Comparison of ENCODE assay signal across 8 cellular contexts in genomic region chr2:237695201-237695780, GRCh38.
DNase-seq lines count a peak whose midpoint lies in the region; ATAC-seq and TF ChIP-seq lines count a peak whose summit lies in the region.

No MANE protein-coding gene starts in this region.

- CTCF ChIA-PET in CD8-positive, alpha-beta T cell (lab: Charles Lee): interaction anchor here (0.6 to 25.3 kb wide), 4 partner anchors 12 to 50 kb away, joined by 3 to 328 read pairs (median 16); no protein-coding TSS in a partner anchor

- no peaks in the 10 kb centered on the region for H3K9me3 Mint-ChIP-seq in CD8-positive, alpha-beta T cell
- H3K9me3 Mint-ChIP-seq in T-helper 2 cell treated with Interferon-gamma antibody and Interleukin-4, amounts not matched to agents 5 μg/mL and 100 μg/mL, for 36 hours: no peaks in the 10 kb centered on the region
- H3K9me3 Mint-ChIP-seq in stimulated activated effector memory CD8-positive, alpha-beta T cell treated with anti-CD3 and anti-CD28 coated beads, Interleukin-12 subunit alpha, Interleukin-12 subunit beta, amount 100 ng/mL, for 72 hours: no peaks in the 10 kb centered on the region

- DNase-seq in CD8-positive, alpha-beta T cell: peak in 2 of 7 experiments; percentile 23 to 47
- DNase-seq in T-helper 2 cell treated with Interferon-gamma antibody and Interleukin-4, amounts not matched to agents 5 μg/mL and 100 μg/mL, for 36 hours (ENCODE audit: low spot score): no peak
- DNase-seq in fibroblast of the conjunctiva (ENCODE audit: low read depth): peak; percentile 85
- DNase-seq in stimulated activated effector memory CD8-positive, alpha-beta T cell treated with anti-CD3 and anti-CD28 coated beads, Interleukin-12 subunit alpha, Interleukin-12 subunit beta, amount 100 ng/mL, for 72 hours (ENCODE audit: low spot score in 2 of 2): no peak
- DNase-seq in HuH-7.5 (ENCODE audit: low spot score): no peak
- no peak for DNase-seq in cerebellum (ENCODE audit: low spot score)

- intact Hi-C loops in CD8-positive, alpha-beta T cell (cut with DNase I, micrococcal nuclease): loop anchor here in 1 of 2 experiments (1.0 to 10.0 kb wide), 4 partner anchors 8 to 610 kb away; partner anchors contain the start of genes COPS8 and ILKAP

- H3K36me3 Mint-ChIP-seq in CD8-positive, alpha-beta T cell: peaks cover 11% of the 10 kb centered on the region
- H3K36me3 Mint-ChIP-seq in T-helper 2 cell treated with Interferon-gamma antibody and Interleukin-4, amounts not matched to agents 5 μg/mL and 100 μg/mL, for 36 hours (ENCODE audit: low read depth): peaks cover 27% of the 10 kb centered on the region
- peaks cover 58% of the 10 kb centered on the region for H3K36me3 Mint-ChIP-seq in stimulated activated effector memory CD8-positive, alpha-beta T cell treated with anti-CD3 and anti-CD28 coated beads, Interleukin-12 subunit alpha, Interleukin-12 subunit beta, amount 100 ng/mL, for 72 hours

- peak overlapping the region; percentile 81 for H3K27ac ChIP-seq in CD8-positive, alpha-beta T cell (ENCODE audit: low read depth, low read length)

- no peaks in the 10 kb centered on the region for H3K27me3 Mint-ChIP-seq in CD8-positive, alpha-beta T cell (ENCODE audit: low read depth)
- no peaks in the 10 kb centered on the region for H3K27me3 Mint-ChIP-seq in T-helper 2 cell treated with Interferon-gamma antibody and Interleukin-4, amounts not matched to agents 5 μg/mL and 100 μg/mL, for 36 hours (ENCODE audit: low read depth)

- POLR2A ChIA-PET in CD8-positive, alpha-beta T cell (lab: Charles Lee): interaction anchor here (11.6 kb wide), 1 partner anchor 20 kb away, joined by 119 read pairs; no protein-coding TSS in a partner anchor

- no peaks in the 10 kb centered on the region for H3K9me3 ChIP-seq in CD8-positive, alpha-beta T cell (ENCODE audit: low read length)

- peaks cover 76% of the 10 kb centered on the region for H3K4me1 ChIP-seq in CD8-positive, alpha-beta T cell (ENCODE audit: insufficient read depth, low read length)

- H3K4me1 Mint-ChIP-seq in CD8-positive, alpha-beta T cell (ENCODE audit: low read depth): peaks cover 77% of the 10 kb centered on the region
- peaks cover 61% of the 10 kb centered on the region for H3K4me1 Mint-ChIP-seq in T-helper 2 cell treated with Interferon-gamma antibody and Interleukin-4, amounts not matched to agents 5 μg/mL and 100 μg/mL, for 36 hours (ENCODE audit: low read depth)
- H3K4me1 Mint-ChIP-seq in stimulated activated effector memory CD8-positive, alpha-beta T cell treated with anti-CD3 and anti-CD28 coated beads, Interleukin-12 subunit alpha, Interleukin-12 subunit beta, amount 100 ng/mL, for 72 hours: peaks cover 72% of the 10 kb centered on the region

- peak; percentile 9 for ATAC-seq in CD8-positive, alpha-beta T cell
- ATAC-seq in HG03432 (IDR thresholded peaks at IDR 0.05; ENCODE audit: unreplicated experiment) (peak; percentile 16), GM19463 (IDR thresholded peaks at IDR 0.05; ENCODE audit: unreplicated experiment) (no peak)
- no peak for ATAC-seq in stimulated activated effector memory CD8-positive, alpha-beta T cell treated with anti-CD3 and anti-CD28 coated beads, Interleukin-12 subunit alpha, Interleukin-12 subunit beta, amount 100 ng/mL, for 72 hours

- peak overlapping the region; percentile 89 for H3K27ac Mint-ChIP-seq in CD8-positive, alpha-beta T cell
- H3K27ac Mint-ChIP-seq in T-helper 2 cell treated with Interferon-gamma antibody and Interleukin-4, amounts not matched to agents 5 μg/mL and 100 μg/mL, for 36 hours: peak overlapping the region; percentile 95
- H3K27ac Mint-ChIP-seq in stimulated activated effector memory CD8-positive, alpha-beta T cell treated with anti-CD3 and anti-CD28 coated beads, Interleukin-12 subunit alpha, Interleukin-12 subunit beta, amount 100 ng/mL, for 72 hours: peak overlapping the region; percentile 95

- no peaks in the 10 kb centered on the region for H3K27me3 ChIP-seq in CD8-positive, alpha-beta T cell (ENCODE audit: insufficient read depth, low read length)

- H3K4me3 Mint-ChIP-seq in CD8-positive, alpha-beta T cell: peak overlapping the region; percentile 81
- H3K4me3 Mint-ChIP-seq in T-helper 2 cell treated with Interferon-gamma antibody and Interleukin-4, amounts not matched to agents 5 μg/mL and 100 μg/mL, for 36 hours: peak overlapping the region; percentile 98
- peak overlapping the region; percentile 95 for H3K4me3 Mint-ChIP-seq in stimulated activated effector memory CD8-positive, alpha-beta T cell treated with anti-CD3 and anti-CD28 coated beads, Interleukin-12 subunit alpha, Interleukin-12 subunit beta, amount 100 ng/mL, for 72 hours

- no peaks in the 10 kb centered on the region for H3K36me3 ChIP-seq in CD8-positive, alpha-beta T cell (ENCODE audit: insufficient read depth, low read length)

- TF ChIP-seq CTCF in CD8-positive, alpha-beta T cell (IDR thresholded peaks at IDR 0.05): no peak

- H3K4me3 ChIP-seq in CD8-positive, alpha-beta T cell (ENCODE audit: low read depth, low read length): peak overlapping the region; percentile 80

Comparison
In these comparisons a context has a peak if more than half of its experiments do, and no peak if none do; other contexts are left out.
1. ATAC-seq: peak in CD8-positive, alpha-beta T cell (single experiment) and HG03432 (single experiment); none in stimulated activated effector memory CD8-positive, alpha-beta T cell treated with anti-CD3 and anti-CD28 coated beads, Interleukin-12 subunit alpha, Interleukin-12 subunit beta, amount 100 ng/mL, for 72 hours (single experiment) and GM19463 (single experiment).
2. Peak in every context shown above with its lines, with median percentiles within 50 percentile points of each other: H3K27ac Mint-ChIP-seq and H3K4me3 Mint-ChIP-seq.